8 cellular contexts compared by ENCODE assay signal in the genomic region with DNA sequence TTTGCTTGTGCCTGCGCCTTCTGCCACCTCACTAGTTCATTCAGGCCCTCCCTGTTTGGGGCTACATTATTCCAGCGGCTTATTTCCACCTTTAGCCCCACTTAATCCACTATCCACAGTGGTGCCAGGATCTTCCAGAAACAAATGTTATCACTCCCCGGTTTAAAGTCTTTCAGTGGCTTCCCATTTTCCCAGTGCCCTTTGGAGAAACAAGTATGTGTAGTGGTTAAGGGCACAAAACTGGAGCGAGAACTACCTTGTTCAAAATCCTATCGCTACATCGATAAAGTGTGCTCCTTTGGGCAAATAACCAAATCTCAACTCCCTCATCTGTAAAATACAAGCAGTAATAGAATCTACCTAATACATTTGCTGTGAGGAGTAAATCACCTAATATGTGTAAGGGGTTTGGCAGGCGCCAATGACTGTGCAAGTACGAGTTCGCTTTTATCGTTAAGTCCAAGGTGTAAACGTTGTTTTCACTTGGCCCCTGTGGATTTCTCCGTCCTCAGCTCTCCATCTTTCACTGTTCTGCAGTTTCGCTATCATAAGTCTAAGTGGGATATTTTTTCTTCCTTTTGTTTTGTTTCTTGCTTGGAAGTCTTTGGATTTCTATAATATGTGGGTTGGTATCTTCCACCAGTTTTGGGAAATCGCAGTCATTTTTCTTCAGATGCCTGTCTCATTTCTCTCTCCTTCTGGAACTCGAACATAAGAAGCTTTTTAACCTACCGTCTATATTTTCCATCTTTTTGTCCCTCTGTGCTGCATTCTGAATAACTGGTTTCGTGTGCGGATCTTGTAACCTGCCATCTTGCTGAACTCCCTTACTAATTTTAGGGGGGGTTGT. TPM values are rescaled to one million over a fixed set of nuclear protein-coding genes. Genes with fewer than 3 reads are reported as not detected.
A peak's percentile ranks its signal among the peaks of the same experiment; 100 is the strongest.
DNase-seq lines count a peak whose midpoint lies in the region; ATAC-seq and TF ChIP-seq lines count a peak whose summit lies in the region.

No MANE protein-coding gene starts in this region.

- no peak for ATAC-seq in sciatic nerve
- no peak for ATAC-seq in GM18517 (IDR thresholded peaks at IDR 0.05; ENCODE audit: unreplicated experiment)

- H3K27ac ChIP-seq in C4-2B = peak overlapping the region; percentile 91

- DNase-seq in NAMALWA (ENCODE audit: low spot score) (peak; percentile 19), nephron progenitor cell (no peak), sciatic nerve (ENCODE audit: low spot score) (no peak), superior temporal gyrus (ENCODE audit: extremely low spot score) (no peak), cortex of kidney (lab: John Stamatoyannopoulos, UW) (no peak)

- no peak for TF ChIP-seq CTCF in C4-2B (conservative IDR thresholded peaks at IDR 0.05)
- no peak for TF ChIP-seq CTCF in nephron progenitor cell (IDR thresholded peaks at IDR 0.05)

- H3K36me3 Mint-ChIP-seq in dendritic cell treated with granulocyte-macrophage colony-stimulating factor and Interleukin-4, amounts not matched to agents 40 ng/mL and 50 ng/mL, for 4 days (ENCODE audit: low read depth) = peaks cover 44% of the 10 kb centered on the region
- H3K36me3 Mint-ChIP-seq in nephron progenitor cell (ENCODE audit: low read depth) = peaks cover 18% of the 10 kb centered on the region

- H3K27ac Mint-ChIP-seq in dendritic cell treated with granulocyte-macrophage colony-stimulating factor and Interleukin-4, amounts not matched to agents 40 ng/mL and 50 ng/mL, for 4 days = peak overlapping the region; percentile 98
- peak overlapping the region; percentile 96 for H3K27ac Mint-ChIP-seq in nephron progenitor cell

- H3K4me1 Mint-ChIP-seq in dendritic cell treated with granulocyte-macrophage colony-stimulating factor and Interleukin-4, amounts not matched to agents 40 ng/mL and 50 ng/mL, for 4 days (ENCODE audit: low read depth) = peaks cover 40% of the 10 kb centered on the region
- H3K4me1 Mint-ChIP-seq in nephron progenitor cell = peaks cover 37% of the 10 kb centered on the region

- peak overlapping the region; percentile 96 for H3K4me3 Mint-ChIP-seq in dendritic cell treated with granulocyte-macrophage colony-stimulating factor and Interleukin-4, amounts not matched to agents 40 ng/mL and 50 ng/mL, for 4 days
- H3K4me3 Mint-ChIP-seq in nephron progenitor cell = peak overlapping the region; percentile 88

- H3K27me3 Mint-ChIP-seq in dendritic cell treated with granulocyte-macrophage colony-stimulating factor and Interleukin-4, amounts not matched to agents 40 ng/mL and 50 ng/mL, for 4 days = peaks cover 2% of the 10 kb centered on the region
- H3K27me3 Mint-ChIP-seq in nephron progenitor cell (ENCODE audit: low read depth, poor library complexity) = peaks cover 14% of the 10 kb centered on the region

- intact Hi-C loops in dendritic cell treated with granulocyte-macrophage colony-stimulating factor and Interleukin-4, amounts not matched to agents 40 ng/mL and 50 ng/mL, for 4 days (cut with micrococcal nuclease) = loop anchor here (2.0 kb wide), 1 partner anchor 167 kb away; no protein-coding TSS in a partner anchor
- intact Hi-C loops in sciatic nerve (cut with DNase I) = no loop called here

- no peaks in the 10 kb centered on the region for H3K9me3 Mint-ChIP-seq in dendritic cell treated with granulocyte-macrophage colony-stimulating factor and Interleukin-4, amounts not matched to agents 40 ng/mL and 50 ng/mL, for 4 days
- peaks cover 3% of the 10 kb centered on the region for H3K9me3 Mint-ChIP-seq in nephron progenitor cell

RNA-seq across cellular contexts. Expression of a gene that starts 0.8 kb away (rescaled TPM):
- 52.7 TPM for total RNA-seq in sciatic nerve

RNA-seq across cellular contexts. Expression of a gene that starts 38.7 kb away (rescaled TPM):
- 17.3 TPM for total RNA-seq in sciatic nerve

RNA-seq across cellular contexts. Expression of a gene that starts 41.0 kb away (rescaled TPM):
- 5.8 TPM for total RNA-seq in sciatic nerve

RNA-seq across cellular contexts. Expression of a gene that starts 41.3 kb away (rescaled TPM):
- 11.5 TPM for total RNA-seq in sciatic nerve
